In the genomic region with DNA sequence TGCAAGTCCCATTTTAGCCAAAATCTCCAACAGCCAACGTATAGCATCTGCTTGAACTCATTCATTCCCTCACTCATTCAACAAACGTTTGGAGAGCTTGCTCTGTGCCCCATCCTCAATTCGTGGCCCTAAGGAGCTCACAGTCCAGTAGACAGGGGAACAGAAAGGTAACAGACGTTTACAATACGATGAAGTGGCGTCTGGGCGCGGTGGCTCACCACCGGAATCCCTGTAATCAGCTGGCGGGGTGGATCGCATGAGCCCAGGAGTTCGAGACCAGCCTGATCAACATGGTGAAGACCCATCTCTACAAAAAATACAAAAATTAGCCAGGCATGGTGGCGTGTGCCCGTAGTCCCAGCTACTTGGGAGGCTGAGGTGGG, we compare ENCODE assay signal across 1 cellular context.
TF ChIP-seq lines count a peak whose summit lies in the region.

No MANE protein-coding gene starts in this region.

TF ChIP-seq in endothelial cell of umbilical vein, 7 proteins besides CTCF, POLR2A, EP300 and RAD21:
- TF ChIP-seq MYC (IDR thresholded peaks at IDR 0.05; ENCODE audit: low read depth, low read length): no peak
- no peak for TF ChIP-seq JUN (IDR thresholded peaks at IDR 0.05; ENCODE audit: borderline replicate concordance, insufficient read depth, insufficient read length, low read depth)
- TF ChIP-seq EZH2 (IDR thresholded peaks at IDR 0.05; ENCODE audit: borderline replicate concordance, low read depth, low read length, severe bottlenecking): no peak
- TF ChIP-seq FOS (IDR thresholded peaks at IDR 0.05; ENCODE audit: borderline replicate concordance, insufficient read depth, low read length): no peak
- TF ChIP-seq GATA2 (IDR thresholded peaks at IDR 0.05; ENCODE audit: insufficient read depth, insufficient read length, low read depth, low read length): no peak
- TF ChIP-seq, protein P1, sequence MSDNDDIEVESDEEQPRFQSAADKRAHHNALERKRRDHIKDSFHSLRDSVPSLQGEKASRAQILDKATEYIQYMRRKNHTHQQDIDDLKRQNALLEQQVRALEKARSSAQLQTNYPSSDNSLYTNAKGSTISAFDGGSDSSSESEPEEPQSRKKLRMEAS (IDR thresholded peaks at IDR 0.05; ENCODE audit: insufficient read depth, insufficient read length): no peak
- TF ChIP-seq POLR2AphosphoS5 (IDR thresholded peaks at IDR 0.05; ENCODE audit: insufficient read depth, low read depth, low read length): no peak
